In genomic region chr16:66164581-66164980, GRCh38 we compare ENCODE assay signal across 19 cellular contexts.
DNase-seq lines count a peak whose midpoint lies in the region; ATAC-seq and TF ChIP-seq lines count a peak whose summit lies in the region.
"Had no signal": no experiment of that assay in that cellular context is flagged by ENCODE, and none has a peak within 500 bp of the region (broad histone marks: within the 10 kb centered on the region; RNA-seq: fewer than 3 reads in every experiment).

No MANE protein-coding gene starts in this region.

- POLR2A ChIA-PET in MCF 10A (lab: Yijun Ruan, JAX), result no interaction called here

- H3K4me1 ChIP-seq in breast epithelium, result no peaks in the 10 kb centered on the region
- peaks cover 29 to 37% of the 10 kb centered on the region in 2 experiments for H3K4me1 ChIP-seq in neutrophil (ENCODE audit: control insufficient read depth in 1 of 2, insufficient read depth in 1 of 2, low read depth in 1 of 2, low read length in 1 of 2)
- no peaks in the 10 kb centered on the region for H3K4me1 ChIP-seq in effector memory CD4-positive, alpha-beta T cell (ENCODE audit: control insufficient read depth, insufficient read depth, low read length, poor library complexity, severe bottlenecking)
- H3K4me1 ChIP-seq: A549 had no signal

- peak overlapping the region; percentile 42 to 77 for H3K27ac ChIP-seq in breast epithelium
- peak overlapping the region; percentile 25 for H3K27ac ChIP-seq in neutrophil
- no peak overlapping the region for H3K27ac ChIP-seq in effector memory CD4-positive, alpha-beta T cell (ENCODE audit: insufficient read depth, low read length, poor library complexity, severe bottlenecking)
- H3K27ac ChIP-seq: 22Rv1, A549, C4-2B had no signal

- no TSS peak for BruUV-seq in MCF 10A (replicated peaks; lab: Mats Ljungman, UMichigan)

- H3K27ac Mint-ChIP-seq in MCF 10A (ENCODE audit: low read depth, unreplicated experiment), result no peak overlapping the region
- H3K27ac Mint-ChIP-seq: CD4-positive, alpha-beta T cell; GM23338 had no signal

- TF ChIP-seq POLR2A in breast epithelium (IDR thresholded peaks at IDR 0.05), result no peak

- H3K36me3 ChIP-seq in breast epithelium (no peaks in the 10 kb centered on the region), neutrophil (no peaks in the 10 kb centered on the region)
- H3K36me3 ChIP-seq in effector memory CD4-positive, alpha-beta T cell (ENCODE audit: control insufficient read depth, insufficient read depth, low read length), result no peaks in the 10 kb centered on the region

- H3K27me3 Mint-ChIP-seq in MCF 10A (ENCODE audit: insufficient read depth, unreplicated experiment), result no peaks in the 10 kb centered on the region
- H3K27me3 Mint-ChIP-seq in activated T-cell treated with anti-CD3 and anti-CD28 coated beads, Interleukin-2, amount 50 U/mL, for 4 hours (ENCODE audit: low read depth), result peaks cover 7% of the 10 kb centered on the region

- H3K9me3 Mint-ChIP-seq in MCF 10A (ENCODE audit: unreplicated experiment), result peaks cover 34% of the 10 kb centered on the region
- no peaks in the 10 kb centered on the region for H3K9me3 Mint-ChIP-seq in activated T-cell treated with anti-CD3 and anti-CD28 coated beads, Interleukin-2, amount 50 U/mL, for 4 hours
- H3K9me3 Mint-ChIP-seq: CD4-positive, alpha-beta T cell had no signal

- DNase-seq in breast epithelium (ENCODE audit: low spot score in 2 of 2) (no peak), MCF 10A (ENCODE audit: unreplicated experiment) (no peak), mesenteric fat pad (ENCODE audit: low spot score) (peak; percentile 72), NCI-H2227 (lab: John Stamatoyannopoulos, UW; ENCODE audit: unreplicated experiment) (no peak)
- no peak for DNase-seq in activated T-cell treated with anti-CD3 and anti-CD28 coated beads, Interleukin-2, amount 50 U/mL, for 4 hours
- no peak for DNase-seq in effector memory CD4-positive, alpha-beta T cell
- DNase-seq: AML-193; Caco-2; CD4-positive, alpha-beta T cell; DMS153; DMS79; GDM1; HCEC 1CT had no signal

- no peaks in the 10 kb centered on the region for H3K9me3 ChIP-seq in breast epithelium
- H3K9me3 ChIP-seq in neutrophil, result no peaks in the 10 kb centered on the region
- no peaks in the 10 kb centered on the region for H3K9me3 ChIP-seq in effector memory CD4-positive, alpha-beta T cell (ENCODE audit: control insufficient read depth, low read length)
- H3K9me3 ChIP-seq: A549, Caco-2 had no signal

- TF ChIP-seq CTCF in breast epithelium (IDR thresholded peaks at IDR 0.05), result no peak
- TF ChIP-seq CTCF in MCF 10A (IDR thresholded peaks at IDR 0.05; ENCODE audit: unreplicated experiment), result no peak
- TF ChIP-seq CTCF in neutrophil (IDR thresholded peaks at IDR 0.05), result no peak

- no peaks in the 10 kb centered on the region for H3K4me1 Mint-ChIP-seq in MCF 10A (ENCODE audit: insufficient read depth, unreplicated experiment)
- H3K4me1 Mint-ChIP-seq in activated T-cell treated with anti-CD3 and anti-CD28 coated beads, Interleukin-2, amount 50 U/mL, for 4 hours (ENCODE audit: low read depth), result no peaks in the 10 kb centered on the region

- CTCF ChIA-PET in MCF 10A (lab: Yijun Ruan, JAX), result interaction anchor here (0.6 kb wide), 1 partner anchor 52 kb away, joined by 3 read pairs; no protein-coding TSS in a partner anchor

- H3K4me3 Mint-ChIP-seq in MCF 10A (ENCODE audit: unreplicated experiment), result no peak overlapping the region
- H3K4me3 Mint-ChIP-seq in activated T-cell treated with anti-CD3 and anti-CD28 coated beads, Interleukin-2, amount 50 U/mL, for 4 hours, result no peak overlapping the region
- H3K4me3 Mint-ChIP-seq: CD4-positive, alpha-beta T cell; GM23338 had no signal

- H3K4me3 ChIP-seq in breast epithelium, result no peak overlapping the region
- no peak overlapping the region for H3K4me3 ChIP-seq in neutrophil (ENCODE audit: low read depth in 1 of 2, low read length in 1 of 2)
- no peak overlapping the region for H3K4me3 ChIP-seq in effector memory CD4-positive, alpha-beta T cell (ENCODE audit: insufficient read depth, low read depth, low read length, poor library complexity, severe bottlenecking)
- H3K4me3 ChIP-seq: A549, GM23338 had no signal

- no peaks in the 10 kb centered on the region for H3K27me3 ChIP-seq in breast epithelium
- H3K27me3 ChIP-seq in neutrophil, result no peaks in the 10 kb centered on the region
- H3K27me3 ChIP-seq in effector memory CD4-positive, alpha-beta T cell (replicated peaks; ENCODE audit: control insufficient read depth, insufficient read depth, low read length, poor library complexity, severe bottlenecking), result no peaks in the 10 kb centered on the region

- ATAC-seq in HG03097 (IDR thresholded peaks at IDR 0.05; ENCODE audit: low FRiP score, unreplicated experiment), result no peak
- ATAC-seq in activated T-cell treated with anti-CD3 and anti-CD28 coated beads, Interleukin-2, amount 50 U/mL, for 4 hours, result no peak
- ATAC-seq: A549, GM23338 had no signal

- intact Hi-C loops in breast epithelium (cut with DNase I; ENCODE audit: low total_unique reads), result no loop called here
- intact Hi-C loops in MCF 10A (cut with micrococcal nuclease), result no loop called here

- H3K36me3 Mint-ChIP-seq in MCF 10A (ENCODE audit: insufficient read depth, unreplicated experiment), result no peaks in the 10 kb centered on the region
- H3K36me3 Mint-ChIP-seq in activated T-cell treated with anti-CD3 and anti-CD28 coated beads, Interleukin-2, amount 50 U/mL, for 4 hours (ENCODE audit: insufficient read depth), result no peaks in the 10 kb centered on the region
